In genomic region chr20:44543345-44543744, GRCh38 we compare ENCODE assay signal across 22 cellular contexts.
"Had no signal": no experiment of that assay in that cellular context is flagged by ENCODE, and none has a peak within 500 bp of the region (broad histone marks: within the 10 kb centered on the region; RNA-seq: fewer than 3 reads in every experiment).

No MANE protein-coding gene starts in this region.

- H3K4me1 Mint-ChIP-seq: activated naive CD4-positive, alpha-beta T cell treated with anti-CD3 and anti-CD28 coated beads, Interleukin-2, amount 50 U/mL, for 24 hours; memory B cell had no signal

- H3K27ac Mint-ChIP-seq: activated naive CD4-positive, alpha-beta T cell treated with anti-CD3 and anti-CD28 coated beads, Interleukin-2, amount 50 U/mL, for 24 hours; memory B cell had no signal

- H3K36me3 Mint-ChIP-seq: activated naive CD4-positive, alpha-beta T cell treated with anti-CD3 and anti-CD28 coated beads, Interleukin-2, amount 50 U/mL, for 24 hours; memory B cell; naive thymus-derived CD8-positive, alpha-beta T cell had no signal

- DNase-seq: activated CD4-positive, alpha-beta T cell treated with anti-CD3 and anti-CD28 coated beads, Interleukin-2, amount 50 U/mL, for 1 hour; activated CD8-positive, alpha-beta memory T cell treated with anti-CD3 and anti-CD28 coated beads, Interleukin-2, amount 50 U/mL, for 4 hours; activated effector memory CD4-positive, alpha-beta T cell treated with anti-CD3 and anti-CD28 coated beads, Interleukin-2, amount 50 U/mL, for 16 hours; activated T-cell treated with anti-CD3 and anti-CD28 coated beads, Interleukin-2, amount 50 U/mL, for 48 hours; dermis blood vessel endothelial cell; effector memory CD4-positive, alpha-beta T cell; foreskin melanocyte; heart left ventricle; kidney; left ventricle myocardium superior; naive thymus-derived CD8-positive, alpha-beta T cell; ovary; stimulated activated CD4-positive, alpha-beta T cell treated with anti-CD3 and anti-CD28 coated beads, Interleukin-12 subunit alpha, Interleukin-12 subunit beta, amount 100 ng/mL, for 4 hours; stimulated activated CD4-positive, alpha-beta T cell treated with anti-CD3 and anti-CD28 coated beads, Interleukin-1b, Interleukin-23, amount 100 ng/mL, for 48 hours; stimulated activated CD8-positive, alpha-beta memory T cell treated with anti-CD3 and anti-CD28 coated beads, Interleukin-4, amount 100 ng/mL, for 48 hours; stimulated activated naive CD4-positive, alpha-beta T cell treated with Interleukin-2 at 50 U/mL for 16 hours; substantia nigra; T-helper 1 cell; T-helper 9 cell; tibial artery had no signal

- H3K27ac ChIP-seq: ovary, tibial artery had no signal

- H3K4me3 Mint-ChIP-seq: activated naive CD4-positive, alpha-beta T cell treated with anti-CD3 and anti-CD28 coated beads, Interleukin-2, amount 50 U/mL, for 24 hours; memory B cell; naive thymus-derived CD8-positive, alpha-beta T cell had no signal

- H3K27me3 Mint-ChIP-seq: activated naive CD4-positive, alpha-beta T cell treated with anti-CD3 and anti-CD28 coated beads, Interleukin-2, amount 50 U/mL, for 24 hours; memory B cell; naive thymus-derived CD8-positive, alpha-beta T cell had no signal

- H3K9me3 ChIP-seq: heart left ventricle, ovary, tibial artery had no signal

- H3K27me3 ChIP-seq: heart left ventricle, ovary, tibial artery had no signal

- H3K36me3 ChIP-seq: heart left ventricle, ovary, tibial artery had no signal

- ATAC-seq: heart left ventricle; left ventricle myocardium superior; naive thymus-derived CD8-positive, alpha-beta T cell had no signal

- H3K9me3 Mint-ChIP-seq: activated naive CD4-positive, alpha-beta T cell treated with anti-CD3 and anti-CD28 coated beads, Interleukin-2, amount 50 U/mL, for 24 hours; memory B cell; naive thymus-derived CD8-positive, alpha-beta T cell had no signal

- H3K4me3 ChIP-seq: heart left ventricle, ovary, tibial artery had no signal
